In genomic region chr16:8108991-8109509, GRCh38 we compare ENCODE assay signal across 1 cellular context.
TF ChIP-seq lines count a peak whose summit lies in the region.

No MANE protein-coding gene starts in this region.

TF ChIP-seq in GM23338, 12 proteins besides CTCF, POLR2A, EP300 and RAD21 (continued from another document):
- no peak for TF ChIP-seq ZNF462 (CRISPR knock-in tag; IDR thresholded peaks at IDR 0.05)
- TF ChIP-seq ETS1 (IDR thresholded peaks at IDR 0.05) = no peak
- no peak for TF ChIP-seq ZNF331 (CRISPR knock-in tag; IDR thresholded peaks at IDR 0.05; ENCODE audit: low read depth)
- TF ChIP-seq STAT1 (IDR thresholded peaks at IDR 0.05; ENCODE audit: unreplicated experiment) = no peak
- TF ChIP-seq POLR2AphosphoS5 (IDR thresholded peaks at IDR 0.05; ENCODE audit: low read depth) = no peak
- TF ChIP-seq JUNB (IDR thresholded peaks at IDR 0.05; ENCODE audit: unreplicated experiment) = no peak
- no peak for TF ChIP-seq ZNF114 (CRISPR knock-in tag; IDR thresholded peaks at IDR 0.05)
- TF ChIP-seq EZH2phosphoT487 (IDR thresholded peaks at IDR 0.05; ENCODE audit: unreplicated experiment) = no peak
- TF ChIP-seq, protein P1, sequence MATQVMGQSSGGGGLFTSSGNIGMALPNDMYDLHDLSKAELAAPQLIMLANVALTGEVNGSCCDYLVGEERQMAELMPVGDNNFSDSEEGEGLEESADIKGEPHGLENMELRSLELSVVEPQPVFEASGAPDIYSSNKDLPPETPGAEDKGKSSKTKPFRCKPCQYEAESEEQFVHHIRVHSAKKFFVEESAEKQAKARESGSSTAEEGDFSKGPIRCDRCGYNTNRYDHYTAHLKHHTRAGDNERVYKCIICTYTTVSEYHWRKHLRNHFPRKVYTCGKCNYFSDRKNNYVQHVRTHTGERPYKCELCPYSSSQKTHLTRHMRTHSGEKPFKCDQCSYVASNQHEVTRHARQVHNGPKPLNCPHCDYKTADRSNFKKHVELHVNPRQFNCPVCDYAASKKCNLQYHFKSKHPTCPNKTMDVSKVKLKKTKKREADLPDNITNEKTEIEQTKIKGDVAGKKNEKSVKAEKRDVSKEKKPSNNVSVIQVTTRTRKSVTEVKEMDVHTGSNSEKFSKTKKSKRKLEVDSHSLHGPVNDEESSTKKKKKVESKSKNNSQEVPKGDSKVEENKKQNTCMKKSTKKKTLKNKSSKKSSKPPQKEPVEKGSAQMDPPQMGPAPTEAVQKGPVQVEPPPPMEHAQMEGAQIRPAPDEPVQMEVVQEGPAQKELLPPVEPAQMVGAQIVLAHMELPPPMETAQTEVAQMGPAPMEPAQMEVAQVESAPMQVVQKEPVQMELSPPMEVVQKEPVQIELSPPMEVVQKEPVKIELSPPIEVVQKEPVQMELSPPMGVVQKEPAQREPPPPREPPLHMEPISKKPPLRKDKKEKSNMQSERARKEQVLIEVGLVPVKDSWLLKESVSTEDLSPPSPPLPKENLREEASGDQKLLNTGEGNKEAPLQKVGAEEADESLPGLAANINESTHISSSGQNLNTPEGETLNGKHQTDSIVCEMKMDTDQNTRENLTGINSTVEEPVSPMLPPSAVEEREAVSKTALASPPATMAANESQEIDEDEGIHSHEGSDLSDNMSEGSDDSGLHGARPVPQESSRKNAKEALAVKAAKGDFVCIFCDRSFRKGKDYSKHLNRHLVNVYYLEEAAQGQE (IDR thresholded peaks at IDR 0.05; ENCODE audit: unreplicated experiment) = no peak
- no peak for TF ChIP-seq CREB1 (CRISPR knock-in tag; IDR thresholded peaks at IDR 0.05; ENCODE audit: low read depth)
- TF ChIP-seq EZH2 (IDR thresholded peaks at IDR 0.05; ENCODE audit: low read depth, unreplicated experiment) = no peak
